In the genomic region with DNA sequence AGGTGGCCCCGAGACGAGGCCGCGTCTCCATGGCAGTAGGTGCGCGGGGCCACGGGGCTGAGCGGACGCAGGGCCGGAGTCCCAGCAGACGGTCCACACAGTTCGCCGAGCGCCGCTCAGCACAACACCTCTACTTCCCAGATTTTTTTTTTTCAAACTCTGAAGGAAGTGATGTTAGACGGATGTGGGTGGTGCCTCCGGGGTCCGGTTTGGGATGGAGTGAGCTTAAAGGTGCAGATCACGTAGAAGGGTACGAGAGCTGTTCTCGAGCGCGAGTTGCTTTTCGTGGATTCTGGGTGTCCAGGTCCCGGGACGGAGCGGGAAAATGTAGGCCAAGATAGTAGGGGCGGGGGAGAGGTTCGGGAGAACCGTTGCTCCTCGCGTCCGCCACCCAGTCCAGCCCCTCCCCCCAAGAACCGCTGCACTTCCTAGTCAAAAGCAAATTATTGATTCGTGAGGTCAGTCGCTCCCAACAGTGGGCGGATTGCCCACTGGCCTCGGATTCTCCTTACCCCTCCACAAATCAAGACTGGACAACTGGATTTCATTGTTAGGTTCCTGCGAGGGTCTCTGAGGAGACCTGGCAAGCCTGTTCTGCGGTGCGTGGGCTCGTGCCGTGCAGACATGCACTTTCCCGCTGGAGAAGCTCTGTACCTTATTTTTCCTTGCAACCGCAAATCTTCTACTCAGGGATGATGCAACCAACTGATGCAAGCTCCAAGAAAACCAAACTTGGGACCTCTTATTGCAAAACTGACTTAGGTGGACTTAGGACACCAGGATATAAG, we compare ENCODE assay signal across 1 cellular context.
TF ChIP-seq lines count a peak whose summit lies in the region.

A gene (minus strand): TSS at position 126 of the 788 bp plus-strand sequence. CDS start 95 bp downstream, at position 31.

TF ChIP-seq in neural cell, 6 proteins besides CTCF, POLR2A, EP300 and RAD21 (continued from another document):
- TF ChIP-seq, protein P1, sequence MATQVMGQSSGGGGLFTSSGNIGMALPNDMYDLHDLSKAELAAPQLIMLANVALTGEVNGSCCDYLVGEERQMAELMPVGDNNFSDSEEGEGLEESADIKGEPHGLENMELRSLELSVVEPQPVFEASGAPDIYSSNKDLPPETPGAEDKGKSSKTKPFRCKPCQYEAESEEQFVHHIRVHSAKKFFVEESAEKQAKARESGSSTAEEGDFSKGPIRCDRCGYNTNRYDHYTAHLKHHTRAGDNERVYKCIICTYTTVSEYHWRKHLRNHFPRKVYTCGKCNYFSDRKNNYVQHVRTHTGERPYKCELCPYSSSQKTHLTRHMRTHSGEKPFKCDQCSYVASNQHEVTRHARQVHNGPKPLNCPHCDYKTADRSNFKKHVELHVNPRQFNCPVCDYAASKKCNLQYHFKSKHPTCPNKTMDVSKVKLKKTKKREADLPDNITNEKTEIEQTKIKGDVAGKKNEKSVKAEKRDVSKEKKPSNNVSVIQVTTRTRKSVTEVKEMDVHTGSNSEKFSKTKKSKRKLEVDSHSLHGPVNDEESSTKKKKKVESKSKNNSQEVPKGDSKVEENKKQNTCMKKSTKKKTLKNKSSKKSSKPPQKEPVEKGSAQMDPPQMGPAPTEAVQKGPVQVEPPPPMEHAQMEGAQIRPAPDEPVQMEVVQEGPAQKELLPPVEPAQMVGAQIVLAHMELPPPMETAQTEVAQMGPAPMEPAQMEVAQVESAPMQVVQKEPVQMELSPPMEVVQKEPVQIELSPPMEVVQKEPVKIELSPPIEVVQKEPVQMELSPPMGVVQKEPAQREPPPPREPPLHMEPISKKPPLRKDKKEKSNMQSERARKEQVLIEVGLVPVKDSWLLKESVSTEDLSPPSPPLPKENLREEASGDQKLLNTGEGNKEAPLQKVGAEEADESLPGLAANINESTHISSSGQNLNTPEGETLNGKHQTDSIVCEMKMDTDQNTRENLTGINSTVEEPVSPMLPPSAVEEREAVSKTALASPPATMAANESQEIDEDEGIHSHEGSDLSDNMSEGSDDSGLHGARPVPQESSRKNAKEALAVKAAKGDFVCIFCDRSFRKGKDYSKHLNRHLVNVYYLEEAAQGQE (IDR thresholded peaks at IDR 0.05; ENCODE audit: borderline replicate concordance): peak; percentile 83
- TF ChIP-seq SMC3 (conservative IDR thresholded peaks at IDR 0.05; ENCODE audit: poor library complexity): peak; percentile 33
- TF ChIP-seq EZH2 (IDR thresholded peaks at IDR 0.05; ENCODE audit: borderline replicate concordance, insufficient read depth, low read length, poor library complexity, severe bottlenecking): no peak
- peak; percentile 94 for TF ChIP-seq TAF1 (IDR thresholded peaks at IDR 0.05; ENCODE audit: low read depth)
